1 cellular context compared by ENCODE assay signal in the genomic region with DNA sequence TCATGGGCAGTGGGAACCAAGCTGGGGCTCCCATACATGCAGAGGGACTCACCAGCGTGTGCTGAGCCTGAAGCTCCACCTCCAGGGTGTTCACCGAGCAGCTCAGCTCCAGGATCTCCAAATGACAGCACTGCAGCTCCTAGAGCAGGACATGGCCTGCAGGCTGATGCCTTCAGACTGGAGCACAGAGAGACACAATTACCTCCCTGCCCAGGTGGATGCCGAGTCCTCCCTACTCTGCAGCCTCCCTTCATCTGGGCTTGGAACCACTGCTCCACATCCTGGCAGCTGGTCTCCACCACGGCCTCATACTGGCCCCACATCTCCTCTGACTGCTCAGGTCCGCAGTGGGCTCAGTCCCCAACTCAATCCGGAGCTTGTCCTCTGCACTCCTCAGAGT.
TF ChIP-seq lines count a peak whose summit lies in the region.

No MANE protein-coding gene starts in this region.

TF ChIP-seq in HepG2, 621 proteins besides CTCF, POLR2A, EP300 and RAD21:
- TF ChIP-seq, protein P1, sequence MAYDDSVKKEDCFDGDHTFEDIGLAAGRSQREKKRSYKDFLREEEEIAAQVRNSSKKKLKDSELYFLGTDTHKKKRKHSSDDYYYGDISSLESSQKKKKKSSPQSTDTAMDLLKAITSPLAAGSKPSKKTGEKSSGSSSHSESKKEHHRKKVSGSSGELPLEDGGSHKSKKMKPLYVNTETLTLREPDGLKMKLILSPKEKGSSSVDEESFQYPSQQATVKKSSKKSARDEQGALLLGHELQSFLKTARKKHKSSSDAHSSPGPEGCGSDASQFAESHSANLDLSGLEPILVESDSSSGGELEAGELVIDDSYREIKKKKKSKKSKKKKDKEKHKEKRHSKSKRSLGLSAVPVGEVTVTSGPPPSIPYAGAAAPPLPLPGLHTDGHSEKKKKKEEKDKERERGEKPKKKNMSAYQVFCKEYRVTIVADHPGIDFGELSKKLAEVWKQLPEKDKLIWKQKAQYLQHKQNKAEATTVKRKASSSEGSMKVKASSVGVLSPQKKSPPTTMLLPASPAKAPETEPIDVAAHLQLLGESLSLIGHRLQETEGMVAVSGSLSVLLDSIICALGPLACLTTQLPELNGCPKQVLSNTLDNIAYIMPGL (CRISPR knock-in tag; IDR thresholded peaks at IDR 0.05; ENCODE audit: borderline replicate concordance in 1 of 2, low read depth in 1 of 2) = no peak
- TF ChIP-seq ZNF891 (CRISPR knock-in tag; IDR thresholded peaks at IDR 0.05) (no peak), MLXIP (CRISPR knock-in tag; IDR thresholded peaks at IDR 0.05; ENCODE audit: borderline replicate concordance) (no peak), ZNF260 (CRISPR knock-in tag; IDR thresholded peaks at IDR 0.05; ENCODE audit: borderline replicate concordance, low read depth) (no peak), HOXA5 (CRISPR knock-in tag; IDR thresholded peaks at IDR 0.05) (no peak), TFDP2 (CRISPR knock-in tag; IDR thresholded peaks at IDR 0.05) (no peak), PAX8 (CRISPR knock-in tag; IDR thresholded peaks at IDR 0.05; ENCODE audit: borderline replicate concordance) (no peak)
- TF ChIP-seq, protein P2, sequence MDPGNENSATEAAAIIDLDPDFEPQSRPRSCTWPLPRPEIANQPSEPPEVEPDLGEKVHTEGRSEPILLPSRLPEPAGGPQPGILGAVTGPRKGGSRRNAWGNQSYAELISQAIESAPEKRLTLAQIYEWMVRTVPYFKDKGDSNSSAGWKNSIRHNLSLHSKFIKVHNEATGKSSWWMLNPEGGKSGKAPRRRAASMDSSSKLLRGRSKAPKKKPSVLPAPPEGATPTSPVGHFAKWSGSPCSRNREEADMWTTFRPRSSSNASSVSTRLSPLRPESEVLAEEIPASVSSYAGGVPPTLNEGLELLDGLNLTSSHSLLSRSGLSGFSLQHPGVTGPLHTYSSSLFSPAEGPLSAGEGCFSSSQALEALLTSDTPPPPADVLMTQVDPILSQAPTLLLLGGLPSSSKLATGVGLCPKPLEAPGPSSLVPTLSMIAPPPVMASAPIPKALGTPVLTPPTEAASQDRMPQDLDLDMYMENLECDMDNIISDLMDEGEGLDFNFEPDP (CRISPR knock-in tag; conservative IDR thresholded peaks at IDR 0.05) = no peak
- TF ChIP-seq, protein P3, sequence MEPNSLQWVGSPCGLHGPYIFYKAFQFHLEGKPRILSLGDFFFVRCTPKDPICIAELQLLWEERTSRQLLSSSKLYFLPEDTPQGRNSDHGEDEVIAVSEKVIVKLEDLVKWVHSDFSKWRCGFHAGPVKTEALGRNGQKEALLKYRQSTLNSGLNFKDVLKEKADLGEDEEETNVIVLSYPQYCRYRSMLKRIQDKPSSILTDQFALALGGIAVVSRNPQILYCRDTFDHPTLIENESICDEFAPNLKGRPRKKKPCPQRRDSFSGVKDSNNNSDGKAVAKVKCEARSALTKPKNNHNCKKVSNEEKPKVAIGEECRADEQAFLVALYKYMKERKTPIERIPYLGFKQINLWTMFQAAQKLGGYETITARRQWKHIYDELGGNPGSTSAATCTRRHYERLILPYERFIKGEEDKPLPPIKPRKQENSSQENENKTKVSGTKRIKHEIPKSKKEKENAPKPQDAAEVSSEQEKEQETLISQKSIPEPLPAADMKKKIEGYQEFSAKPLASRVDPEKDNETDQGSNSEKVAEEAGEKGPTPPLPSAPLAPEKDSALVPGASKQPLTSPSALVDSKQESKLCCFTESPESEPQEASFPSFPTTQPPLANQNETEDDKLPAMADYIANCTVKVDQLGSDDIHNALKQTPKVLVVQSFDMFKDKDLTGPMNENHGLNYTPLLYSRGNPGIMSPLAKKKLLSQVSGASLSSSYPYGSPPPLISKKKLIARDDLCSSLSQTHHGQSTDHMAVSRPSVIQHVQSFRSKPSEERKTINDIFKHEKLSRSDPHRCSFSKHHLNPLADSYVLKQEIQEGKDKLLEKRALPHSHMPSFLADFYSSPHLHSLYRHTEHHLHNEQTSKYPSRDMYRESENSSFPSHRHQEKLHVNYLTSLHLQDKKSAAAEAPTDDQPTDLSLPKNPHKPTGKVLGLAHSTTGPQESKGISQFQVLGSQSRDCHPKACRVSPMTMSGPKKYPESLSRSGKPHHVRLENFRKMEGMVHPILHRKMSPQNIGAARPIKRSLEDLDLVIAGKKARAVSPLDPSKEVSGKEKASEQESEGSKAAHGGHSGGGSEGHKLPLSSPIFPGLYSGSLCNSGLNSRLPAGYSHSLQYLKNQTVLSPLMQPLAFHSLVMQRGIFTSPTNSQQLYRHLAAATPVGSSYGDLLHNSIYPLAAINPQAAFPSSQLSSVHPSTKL (CRISPR knock-in tag; IDR thresholded peaks at IDR 0.05) = no peak
